In genomic region chr22:30289980-30290313, GRCh38 we compare ENCODE assay signal across 1 cellular context.
TF ChIP-seq lines count a peak whose summit lies in the region.

No MANE protein-coding gene starts in this region.

TF ChIP-seq in IMR-90, 13 proteins besides CTCF, POLR2A, EP300 and RAD21 (continued from another document):
- no peak for TF ChIP-seq USF2 (IDR thresholded peaks at IDR 0.05; ENCODE audit: low read depth, low read length)
- no peak for TF ChIP-seq BHLHE40 (IDR thresholded peaks at IDR 0.05; ENCODE audit: low read depth, low read length)
TF ChIP-seq in IMR-90: peak in this region for 0.
